In genomic region chr13:29105779-29106178, GRCh38 we compare ENCODE assay signal across 1 cellular context.
TF ChIP-seq lines count a peak whose summit lies in the region.

No MANE protein-coding gene starts in this region.

TF ChIP-seq in SK-N-SH, 30 proteins besides CTCF, POLR2A, EP300 and RAD21 (continued from another document):
- TF ChIP-seq USF2 (IDR thresholded peaks at IDR 0.05; ENCODE audit: borderline replicate concordance, low read depth, low read length) (no peak), EZH2phosphoT487 (IDR thresholded peaks at IDR 0.05; ENCODE audit: borderline replicate concordance, low read depth) (no peak), RCOR1 (IDR thresholded peaks at IDR 0.05; ENCODE audit: low read length) (no peak), TCF12 (IDR thresholded peaks at IDR 0.05) (no peak), IRF3 (IDR thresholded peaks at IDR 0.05; ENCODE audit: low read depth, low read length) (no peak), USF1 (IDR thresholded peaks at IDR 0.05; ENCODE audit: borderline replicate concordance, low read depth) (no peak), ELF1 (IDR thresholded peaks at IDR 0.05) (no peak), FOSL2 (IDR thresholded peaks at IDR 0.05; ENCODE audit: borderline replicate concordance, low read depth) (no peak), GATA2 (CRISPR knock-in tag; IDR thresholded peaks at IDR 0.05) (no peak)
